ENCODE assay signal across 8 cellular contexts in genomic region chr11:95680169-95680929, GRCh38.
DNase-seq lines count a peak whose midpoint lies in the region; ATAC-seq, FAIRE-seq and TF ChIP-seq lines count a peak whose summit lies in the region.

No MANE protein-coding gene starts in this region.

- H3K36me3 ChIP-seq in effector memory CD4-positive, alpha-beta T cell (ENCODE audit: control insufficient read depth, insufficient read depth, low read length) = no peaks in the 10 kb centered on the region

- H3K4me3 ChIP-seq in effector memory CD4-positive, alpha-beta T cell (ENCODE audit: insufficient read depth, low read depth, low read length, poor library complexity, severe bottlenecking) = peak overlapping the region; percentile 8

- FAIRE-seq in GM12891 (lab: Jason Lieb, UNC) = no peak

- TF ChIP-seq POLR2A in GM12891 (IDR thresholded peaks at IDR 0.05; ENCODE audit: low read depth, low read length) = no peak

- ATAC-seq in GM19452 (IDR thresholded peaks at IDR 0.05; ENCODE audit: unreplicated experiment) (peak; percentile 76), HG03460 (IDR thresholded peaks at IDR 0.05; ENCODE audit: unreplicated experiment) (peak; percentile 86)

- no peaks in the 10 kb centered on the region for H3K27me3 ChIP-seq in effector memory CD4-positive, alpha-beta T cell (replicated peaks; ENCODE audit: control insufficient read depth, insufficient read depth, low read length, poor library complexity, severe bottlenecking)

- DNase-seq in AG08395 (ENCODE audit: low spot score) (peak; percentile 79), stromal cell of bone marrow (ENCODE audit: low read depth) (peak; percentile 76), GM12891 (ENCODE audit: insufficient read length, low spot score) (no peak)
- no peak for DNase-seq in effector memory CD4-positive, alpha-beta T cell
- DNase-seq in stimulated activated CD4-positive, alpha-beta T cell treated with anti-CD3 and anti-CD28 coated beads, Interleukin-2, amount 100 ng/mL, for 24 hours = no peak
- DNase-seq in stimulated activated CD4-positive, alpha-beta T cell treated with anti-CD3 and anti-CD28 coated beads, Interleukin-4, amount 100 ng/mL, for 1 hour = no peak

- no peaks in the 10 kb centered on the region for H3K4me1 ChIP-seq in effector memory CD4-positive, alpha-beta T cell (ENCODE audit: control insufficient read depth, insufficient read depth, low read length, poor library complexity, severe bottlenecking)

- no peaks in the 10 kb centered on the region for H3K9me3 ChIP-seq in effector memory CD4-positive, alpha-beta T cell (ENCODE audit: control insufficient read depth, low read length)

- H3K27ac ChIP-seq in effector memory CD4-positive, alpha-beta T cell (ENCODE audit: insufficient read depth, low read length, poor library complexity, severe bottlenecking) = no peak overlapping the region

TF ChIP-seq in GM12891, 5 proteins besides CTCF, POLR2A, EP300 and RAD21:
- no peak for TF ChIP-seq PAX5 (IDR thresholded peaks at IDR 0.05; ENCODE audit: insufficient read depth, low read length, severe bottlenecking)
- TF ChIP-seq POLR2AphosphoS5 (IDR thresholded peaks at IDR 0.05; ENCODE audit: low read depth, low read length) = no peak
- no peak for TF ChIP-seq SPI1 (IDR thresholded peaks at IDR 0.05; ENCODE audit: low read depth, low read length)
- no peak for TF ChIP-seq POU2F2 (IDR thresholded peaks at IDR 0.05; ENCODE audit: low read depth, low read length)
- no peak for TF ChIP-seq TAF1 (IDR thresholded peaks at IDR 0.05; ENCODE audit: low read depth, low read length)

Comparison
In these comparisons a context has a peak if more than half of its experiments do, and no peak if none do; other contexts are left out.
1. DNase-seq: peak in AG08395 (single experiment) and stromal cell of bone marrow (single experiment); none in effector memory CD4-positive, alpha-beta T cell (0 of 3), GM12891 (single experiment), stimulated activated CD4-positive, alpha-beta T cell treated with anti-CD3 and anti-CD28 coated beads, Interleukin-2, amount 100 ng/mL, for 24 hours (0 of 2) and stimulated activated CD4-positive, alpha-beta T cell treated with anti-CD3 and anti-CD28 coated beads, Interleukin-4, amount 100 ng/mL, for 1 hour (single experiment).